Comparison of ENCODE assay signal across 1 cellular context in genomic region chr7:7566651-7567611, GRCh38.
TF ChIP-seq lines count a peak whose summit lies in the region.

TSS of gene MIOS (plus strand) at chr7:7566884. CDS start at chr7:7572476, 5,592 bp downstream.

TF ChIP-seq in HepG2, 621 proteins besides CTCF, POLR2A, EP300 and RAD21 (continued from another document and continues in another):
- TF ChIP-seq THAP9 (CRISPR knock-in tag; IDR thresholded peaks at IDR 0.05; ENCODE audit: borderline replicate concordance) (no peak), MIER2 (CRISPR knock-in tag; IDR thresholded peaks at IDR 0.05) (no peak), ASH2L (IDR thresholded peaks at IDR 0.05; ENCODE audit: insufficient read length, low read depth, low read length) (peak; percentile 90), PAXIP1 (CRISPR knock-in tag; conservative IDR thresholded peaks at IDR 0.05) (0 out of 2 replicates have a peak, but pooled peaks have one; percentile 16), KMT2A (CRISPR knock-in tag; IDR thresholded peaks at IDR 0.05) (no peak), ZNF775 (CRISPR knock-in tag; IDR thresholded peaks at IDR 0.05; ENCODE audit: borderline replicate concordance) (no peak), ZNF331 (CRISPR knock-in tag; IDR thresholded peaks at IDR 0.05) (no peak), ZNF121 (CRISPR knock-in tag; IDR thresholded peaks at IDR 0.05) (peak; percentile 18; the same call in 1 of the 2 replicates), ZNF724P (CRISPR knock-in tag; IDR thresholded peaks at IDR 0.05; ENCODE audit: borderline replicate concordance) (peak; percentile 62; the same call in 1 of the 2 replicates), FOXO1 (CRISPR knock-in tag; IDR thresholded peaks at IDR 0.05) (no peak), MXD4 (CRISPR knock-in tag; IDR thresholded peaks at IDR 0.05) (no peak), ZHX2 (IDR thresholded peaks at IDR 0.05; ENCODE audit: low read depth) (peak; percentile 75; the same call in 1 of the 2 replicates), ZHX2 (CRISPR knock-in tag; IDR thresholded peaks at IDR 0.05; ENCODE audit: borderline replicate concordance) (no peak), ARNT2 (CRISPR knock-in tag; IDR thresholded peaks at IDR 0.05; ENCODE audit: low read depth) (peak; percentile 50; the same call in 1 of the 2 replicates), TP53 (CRISPR knock-in tag; conservative IDR thresholded peaks at IDR 0.05) (no peak), ZFP36 (IDR thresholded peaks at IDR 0.05; ENCODE audit: borderline replicate concordance, low read depth, low read length, partially characterized antibody) (no peak), CSRNP2 (CRISPR knock-in tag; conservative IDR thresholded peaks at IDR 0.05; ENCODE audit: low read depth) (no peak), RFX5 (IDR thresholded peaks at IDR 0.05; ENCODE audit: low read depth, low read length) (no peak), POGK (CRISPR knock-in tag; conservative IDR thresholded peaks at IDR 0.05) (peak; percentile 46; the same call in 1 of the 2 replicates), ZFP90 (CRISPR knock-in tag; IDR thresholded peaks at IDR 0.05; ENCODE audit: borderline replicate concordance) (no peak; the same call in 1 of the 2 replicates), RCOR2 (CRISPR knock-in tag; IDR thresholded peaks at IDR 0.05) (no peak), ZNF761 (CRISPR knock-in tag; conservative IDR thresholded peaks at IDR 0.05) (no peak), HNRNPUL1 (IDR thresholded peaks at IDR 0.05; ENCODE audit: low read depth, low read length) (0 out of 2 replicates have a peak, but pooled peaks have one; percentile 45), ZNF563 (CRISPR knock-in tag; IDR thresholded peaks at IDR 0.05) (peak; percentile 87), CBX5 (CRISPR knock-in tag; IDR thresholded peaks at IDR 0.05; ENCODE audit: borderline replicate concordance) (no peak), KLF9 (CRISPR knock-in tag; IDR thresholded peaks at IDR 0.05; ENCODE audit: low read depth) (no peak)
- TF ChIP-seq, protein P1, sequence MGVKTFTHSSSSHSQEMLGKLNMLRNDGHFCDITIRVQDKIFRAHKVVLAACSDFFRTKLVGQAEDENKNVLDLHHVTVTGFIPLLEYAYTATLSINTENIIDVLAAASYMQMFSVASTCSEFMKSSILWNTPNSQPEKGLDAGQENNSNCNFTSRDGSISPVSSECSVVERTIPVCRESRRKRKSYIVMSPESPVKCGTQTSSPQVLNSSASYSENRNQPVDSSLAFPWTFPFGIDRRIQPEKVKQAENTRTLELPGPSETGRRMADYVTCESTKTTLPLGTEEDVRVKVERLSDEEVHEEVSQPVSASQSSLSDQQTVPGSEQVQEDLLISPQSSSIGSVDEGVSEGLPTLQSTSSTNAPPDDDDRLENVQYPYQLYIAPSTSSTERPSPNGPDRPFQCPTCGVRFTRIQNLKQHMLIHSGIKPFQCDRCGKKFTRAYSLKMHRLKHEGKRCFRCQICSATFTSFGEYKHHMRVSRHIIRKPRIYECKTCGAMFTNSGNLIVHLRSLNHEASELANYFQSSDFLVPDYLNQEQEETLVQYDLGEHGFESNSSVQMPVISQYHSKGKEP (CRISPR knock-in tag; IDR thresholded peaks at IDR 0.05), result no peak
- TF ChIP-seq, protein P2, sequence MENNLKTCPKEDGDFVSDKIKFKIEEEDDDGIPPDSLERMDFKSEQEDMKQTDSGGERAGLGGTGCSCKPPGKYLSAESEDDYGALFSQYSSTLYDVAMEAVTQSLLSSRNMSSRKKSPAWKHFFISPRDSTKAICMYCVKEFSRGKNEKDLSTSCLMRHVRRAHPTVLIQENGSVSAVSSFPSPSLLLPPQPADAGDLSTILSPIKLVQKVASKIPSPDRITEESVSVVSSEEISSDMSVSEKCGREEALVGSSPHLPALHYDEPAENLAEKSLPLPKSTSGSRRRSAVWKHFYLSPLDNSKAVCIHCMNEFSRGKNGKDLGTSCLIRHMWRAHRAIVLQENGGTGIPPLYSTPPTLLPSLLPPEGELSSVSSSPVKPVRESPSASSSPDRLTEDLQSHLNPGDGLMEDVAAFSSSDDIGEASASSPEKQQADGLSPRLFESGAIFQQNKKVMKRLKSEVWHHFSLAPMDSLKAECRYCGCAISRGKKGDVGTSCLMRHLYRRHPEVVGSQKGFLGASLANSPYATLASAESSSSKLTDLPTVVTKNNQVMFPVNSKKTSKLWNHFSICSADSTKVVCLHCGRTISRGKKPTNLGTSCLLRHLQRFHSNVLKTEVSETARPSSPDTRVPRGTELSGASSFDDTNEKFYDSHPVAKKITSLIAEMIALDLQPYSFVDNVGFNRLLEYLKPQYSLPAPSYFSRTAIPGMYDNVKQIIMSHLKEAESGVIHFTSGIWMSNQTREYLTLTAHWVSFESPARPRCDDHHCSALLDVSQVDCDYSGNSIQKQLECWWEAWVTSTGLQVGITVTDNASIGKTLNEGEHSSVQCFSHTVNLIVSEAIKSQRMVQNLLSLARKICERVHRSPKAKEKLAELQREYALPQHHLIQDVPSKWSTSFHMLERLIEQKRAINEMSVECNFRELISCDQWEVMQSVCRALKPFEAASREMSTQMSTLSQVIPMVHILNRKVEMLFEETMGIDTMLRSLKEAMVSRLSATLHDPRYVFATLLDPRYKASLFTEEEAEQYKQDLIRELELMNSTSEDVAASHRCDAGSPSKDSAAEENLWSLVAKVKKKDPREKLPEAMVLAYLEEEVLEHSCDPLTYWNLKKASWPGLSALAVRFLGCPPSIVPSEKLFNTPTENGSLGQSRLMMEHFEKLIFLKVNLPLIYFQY (CRISPR knock-in tag; IDR thresholded peaks at IDR 0.05; ENCODE audit: borderline replicate concordance), result peak; percentile 53; the same call in 1 of the 2 replicates
- TF ChIP-seq, protein P3, sequence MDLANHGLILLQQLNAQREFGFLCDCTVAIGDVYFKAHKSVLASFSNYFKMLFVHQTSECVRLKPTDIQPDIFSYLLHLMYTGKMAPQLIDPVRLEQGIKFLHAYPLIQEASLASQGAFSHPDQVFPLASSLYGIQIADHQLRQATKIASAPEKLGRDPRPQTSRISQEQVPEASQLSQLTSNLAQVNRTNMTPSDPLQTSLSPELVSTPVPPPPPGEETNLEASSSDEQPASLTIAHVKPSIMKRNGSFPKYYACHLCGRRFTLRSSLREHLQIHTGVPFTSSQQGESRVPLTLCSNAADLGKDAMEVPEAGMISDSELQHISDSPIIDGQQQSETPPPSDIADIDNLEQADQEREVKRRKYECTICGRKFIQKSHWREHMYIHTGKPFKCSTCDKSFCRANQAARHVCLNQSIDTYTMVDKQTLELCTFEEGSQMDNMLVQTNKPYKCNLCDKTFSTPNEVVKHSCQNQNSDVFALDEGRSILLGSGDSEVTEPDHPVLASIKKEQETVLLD (CRISPR knock-in tag; IDR thresholded peaks at IDR 0.05; ENCODE audit: low read depth), result peak; percentile 83
- TF ChIP-seq, protein P4, sequence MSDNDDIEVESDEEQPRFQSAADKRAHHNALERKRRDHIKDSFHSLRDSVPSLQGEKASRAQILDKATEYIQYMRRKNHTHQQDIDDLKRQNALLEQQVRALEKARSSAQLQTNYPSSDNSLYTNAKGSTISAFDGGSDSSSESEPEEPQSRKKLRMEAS (IDR thresholded peaks at IDR 0.05), result peak; percentile 73; the same call in 1 of the 2 replicates
